ENCODE assay signal across 22 cellular contexts in genomic region chr13:47148543-47148942, GRCh38.
DNase-seq lines count a peak whose midpoint lies in the region; ATAC-seq, FAIRE-seq and TF ChIP-seq lines count a peak whose summit lies in the region.
"Had no signal": no experiment of that assay in that cellular context is flagged by ENCODE, and none has a peak within 500 bp of the region (broad histone marks: within the 10 kb centered on the region; RNA-seq: fewer than 3 reads in every experiment).

No MANE protein-coding gene starts in this region.

- ATAC-seq in GM18858 (IDR thresholded peaks at IDR 0.05; ENCODE audit: unreplicated experiment) (no peak), GM18870 (IDR thresholded peaks at IDR 0.05; ENCODE audit: unreplicated experiment) (no peak), HG03378 (IDR thresholded peaks at IDR 0.05; ENCODE audit: unreplicated experiment) (no peak)
- ATAC-seq: A549, GM12878, PC-3 had no signal

- FAIRE-seq in GM19239 (lab: Jason Lieb, UNC) (peak; percentile 21), astrocyte (lab: Jason Lieb, UNC) (no peak)
- FAIRE-seq: A549, GM12878 had no signal

- H3K27ac Mint-ChIP-seq in astrocyte (ENCODE audit: unreplicated experiment): no peak overlapping the region
- H3K27ac Mint-ChIP-seq in nephron progenitor cell: peak overlapping the region; percentile 71
- H3K27ac Mint-ChIP-seq: CD4-positive, CD25-positive, alpha-beta regulatory T cell had no signal

- H3K9me3 ChIP-seq in astrocyte (ENCODE audit: insufficient read depth, low read depth, low read length): no peaks in the 10 kb centered on the region
- H3K9me3 ChIP-seq: A549 had no signal

- H3K36me3 Mint-ChIP-seq in astrocyte (ENCODE audit: low read depth, unreplicated experiment): no peaks in the 10 kb centered on the region
- H3K36me3 Mint-ChIP-seq in nephron progenitor cell (ENCODE audit: low read depth): peaks cover 3% of the 10 kb centered on the region
- H3K36me3 Mint-ChIP-seq: CD4-positive, CD25-positive, alpha-beta regulatory T cell had no signal

- H3K4me1 Mint-ChIP-seq in astrocyte (ENCODE audit: low read depth, unreplicated experiment): no peaks in the 10 kb centered on the region
- peaks cover 42% of the 10 kb centered on the region for H3K4me1 Mint-ChIP-seq in nephron progenitor cell
- H3K4me1 Mint-ChIP-seq: CD4-positive, CD25-positive, alpha-beta regulatory T cell had no signal

- H3K4me3 Mint-ChIP-seq in astrocyte (ENCODE audit: unreplicated experiment) (no peak overlapping the region), nephron progenitor cell (no peak overlapping the region)
- H3K4me3 Mint-ChIP-seq: CD4-positive, CD25-positive, alpha-beta regulatory T cell had no signal

- H3K4me2 ChIP-seq in astrocyte (ENCODE audit: low read length): no peak overlapping the region
- H3K4me2 ChIP-seq: A549, KMS-11 had no signal

- intact Hi-C loops in head of caudate nucleus (cut with DNase I): no loop called here

- H3K27ac ChIP-seq in astrocyte (ENCODE audit: low read depth, low read length): no peak overlapping the region
- H3K27ac ChIP-seq: A549, KMS-11 had no signal

- no peaks in the 10 kb centered on the region for H3K36me3 ChIP-seq in astrocyte (ENCODE audit: insufficient read depth, low read length)

- H3K27me3 ChIP-seq in astrocyte (ENCODE audit: insufficient read depth, low read length): no peaks in the 10 kb centered on the region

- no peaks in the 10 kb centered on the region for H3K9me3 Mint-ChIP-seq in astrocyte (ENCODE audit: unreplicated experiment)
- H3K9me3 Mint-ChIP-seq in nephron progenitor cell: peaks cover 14% of the 10 kb centered on the region

- H3K9ac ChIP-seq in astrocyte (ENCODE audit: low read length): no peak overlapping the region
- H3K9ac ChIP-seq: KMS-11 had no signal

- TF ChIP-seq CTCF in astrocyte (IDR thresholded peaks at IDR 0.05; ENCODE audit: insufficient read depth, low read depth, low read length) (no peak), nephron progenitor cell (IDR thresholded peaks at IDR 0.05) (no peak)

- no peaks in the 10 kb centered on the region for H3K4me1 ChIP-seq in astrocyte (ENCODE audit: insufficient read depth, low read length)
- H3K4me1 ChIP-seq: A549 had no signal

- no peaks in the 10 kb centered on the region for H3K27me3 Mint-ChIP-seq in astrocyte (ENCODE audit: low read depth, unreplicated experiment)
- peaks cover 5% of the 10 kb centered on the region for H3K27me3 Mint-ChIP-seq in nephron progenitor cell (ENCODE audit: low read depth, poor library complexity)
- H3K27me3 Mint-ChIP-seq: CD4-positive, CD25-positive, alpha-beta regulatory T cell had no signal

- H3K4me3 ChIP-seq in astrocyte (ENCODE audit: insufficient read depth, low read depth, low read length): no peak overlapping the region
- H3K4me3 ChIP-seq: A549, GM12878 had no signal

- no peak overlapping the region for H2AFZ ChIP-seq in astrocyte (ENCODE audit: low read depth, low read length)

- no peaks in the 10 kb centered on the region for H4K20me1 ChIP-seq in astrocyte (ENCODE audit: insufficient read depth, low read length)

- DNase-seq in GM19239 (ENCODE audit: insufficient read length, low spot score): no peak
- peak; percentile 18 for DNase-seq in LHCN-M2 (ENCODE audit: low read depth)
- peak; percentile 8 for DNase-seq in astrocyte (ENCODE audit: low read depth)
- no peak for DNase-seq in nephron progenitor cell
- DNase-seq in head of caudate nucleus: no peak
- DNase-seq: CD4-positive, CD25-positive, alpha-beta regulatory T cell; DMS79 treated with DMSO at 0.1 percent for 48 hours; GOT3; NCI-H1105; NCI-H146; NCI-H2029; NCI-H226; NCI-H524; NCI-H774; PC-3; Right ventricle myocardium superior had no signal

- no peaks in the 10 kb centered on the region for H3K79me2 ChIP-seq in astrocyte (ENCODE audit: insufficient read depth, low read length)

Comparison
In these comparisons a context has a peak if more than half of its experiments do, and no peak if none do; other contexts are left out.
1. DNase-seq: peak in LHCN-M2 (single experiment) and astrocyte (single experiment); none in GM19239 (single experiment), nephron progenitor cell (single experiment) and head of caudate nucleus (0 of 42).